In genomic region chr14:58107041-58107440, GRCh38 we compare ENCODE assay signal across 28 cellular contexts. TPM values are rescaled to one million over a fixed set of nuclear protein-coding genes. Genes with fewer than 3 reads are reported as not detected.
"Had no signal": no experiment of that assay in that cellular context is flagged by ENCODE, and none has a peak within 500 bp of the region (broad histone marks: within the 10 kb centered on the region; RNA-seq: fewer than 3 reads in every experiment).

No MANE protein-coding gene starts in this region.

- ATAC-seq: activated CD4-positive, alpha-beta T cell treated with anti-CD3 and anti-CD28 coated beads for 36 hours; activated CD8-positive, alpha-beta memory T cell treated with anti-CD3 and anti-CD28 coated beads, Interleukin-2, amount 10 ng/mL, durations not matched to agents 7 days and 5 days; activated CD8-positive, alpha-beta T cell treated with anti-CD3 and anti-CD28 coated beads, Interleukin-2, amount 10 ng/mL, durations not matched to agents 7 days and 5 days; activated naive CD4-positive, alpha-beta T cell treated with anti-CD3 and anti-CD28 coated beads, Interleukin-2, amount 50 U/mL, for 72 hours; activated T-cell treated with anti-CD3 and anti-CD28 coated beads, Interleukin-2, amount 50 U/mL, for 72 hours; esophagus mucosa; gastrocnemius medialis; heart left ventricle had no signal

- H3K9me3 ChIP-seq: gastrocnemius medialis had no signal

- H3K4me1 ChIP-seq: gastrocnemius medialis had no signal

- H3K27ac ChIP-seq: brain microvascular endothelial cell, coronary artery, dorsolateral prefrontal cortex, gastrocnemius medialis had no signal

- DNase-seq: activated CD4-positive, alpha-beta memory T cell treated with anti-CD3 and anti-CD28 coated beads for 36 hours; activated CD4-positive, alpha-beta T cell treated with anti-CD3 and anti-CD28 coated beads for 36 hours; activated CD4-positive, alpha-beta T cell treated with anti-CD3 and anti-CD28 coated beads, Interleukin-2, amount 10 ng/mL, durations not matched to agents 24 days and 14 days; activated CD4-positive, CD25-positive, alpha-beta regulatory T cell; activated CD4-positive, CD25-positive, alpha-beta regulatory T cell treated with anti-CD3 and anti-CD28 coated beads, Interleukin-2, amount 50 U/mL, for 72 hours; activated CD8-positive, alpha-beta memory T cell treated with anti-CD3 and anti-CD28 coated beads, Interleukin-2, amount 10 ng/mL, durations not matched to agents 7 days and 5 days; activated CD8-positive, alpha-beta memory T cell treated with anti-CD3 and anti-CD28 coated beads, Interleukin-2, amount 50 U/mL, for 48 hours; activated CD8-positive, alpha-beta T cell treated with anti-CD3 and anti-CD28 coated beads, Interleukin-2, amount 10 ng/mL, durations not matched to agents 7 days and 5 days; activated gamma-delta T cell; activated naive CD4-positive, alpha-beta T cell; activated naive CD4-positive, alpha-beta T cell treated with anti-CD3 and anti-CD28 coated beads, Interleukin-2, amount 10 ng/mL, durations not matched to agents 7 days and 5 days; activated naive CD8-positive, alpha-beta T cell treated with anti-CD3 and anti-CD28 coated beads, Interleukin-2, amount 10 ng/mL, durations not matched to agents 7 days and 5 days; activated T-cell treated with anti-CD3 and anti-CD28 coated beads for 4 hours; activated T-cell treated with anti-CD3 and anti-CD28 coated beads, Interleukin-2, amount 50 U/mL, for 24 hours; activated T-cell treated with anti-CD3 and anti-CD28 coated beads, Interleukin-2, amount 50 U/mL, for 72 hours; amniotic stem cell; anterior cingulate cortex; brain microvascular endothelial cell; dorsolateral prefrontal cortex; effector memory CD4-positive, alpha-beta T cell; endodermal cell; foreskin fibroblast; gastrocnemius medialis; glutamatergic neuron; heart left ventricle had no signal

- H3K4me3 ChIP-seq: coronary artery, dorsolateral prefrontal cortex, gastrocnemius medialis, heart left ventricle had no signal

- H3K27me3 ChIP-seq: brain microvascular endothelial cell, dorsolateral prefrontal cortex, gastrocnemius medialis, heart left ventricle had no signal

- H3K36me3 ChIP-seq: brain microvascular endothelial cell, gastrocnemius medialis, heart left ventricle had no signal

RNA-seq across cellular contexts. Expression of gene ARMH4, which starts 45.0 kb away (rescaled TPM):
- total RNA-seq: activated CD4-positive, alpha-beta T cell treated with anti-CD3 and anti-CD28 coated beads for 36 hours; activated CD4-positive, alpha-beta T cell treated with anti-CD3 and anti-CD28 coated beads, Interleukin-2, amount 10 ng/mL, durations not matched to agents 24 days and 14 days; activated CD8-positive, alpha-beta memory T cell treated with anti-CD3 and anti-CD28 coated beads, Interleukin-2, amount 10 ng/mL, durations not matched to agents 7 days and 5 days; activated CD8-positive, alpha-beta T cell treated with anti-CD3 and anti-CD28 coated beads, Interleukin-2, amount 10 ng/mL, durations not matched to agents 7 days and 5 days; activated naive CD8-positive, alpha-beta T cell treated with anti-CD3 and anti-CD28 coated beads, Interleukin-2, amount 10 ng/mL, durations not matched to agents 7 days and 5 days; activated T-cell treated with anti-CD3 and anti-CD28 coated beads, Interleukin-2, amount 50 U/mL, for 72 hours had no signal
